Comparison of ENCODE assay signal across 11 cellular contexts in genomic region chr10:114518401-114519305, GRCh38.
A peak's percentile ranks its signal among the peaks of the same experiment; 100 is the strongest.
DNase-seq lines count a peak whose midpoint lies in the region; ATAC-seq, FAIRE-seq and TF ChIP-seq lines count a peak whose summit lies in the region.
"Had no signal": no experiment of that assay in that cellular context is flagged by ENCODE, and none has a peak within 500 bp of the region (broad histone marks: within the 10 kb centered on the region; RNA-seq: fewer than 3 reads in every experiment).

No MANE protein-coding gene starts in this region.

- TF ChIP-seq CTCF in Calu3 (IDR thresholded peaks at IDR 0.05; ENCODE audit: unreplicated experiment) (no peak), Loucy (conservative IDR thresholded peaks at IDR 0.05; ENCODE audit: low read length) (no peak), pancreas (IDR thresholded peaks at IDR 0.05) (no peak), SK-N-SH (IDR thresholded peaks at IDR 0.05) (no peak)

- H3K9me2 ChIP-seq in Loucy (replicated peaks; ENCODE audit: low read depth, low read length) = no peaks in the 10 kb centered on the region
- no peaks in the 10 kb centered on the region for H3K9me2 ChIP-seq in SK-N-SH

- H3K4me1 ChIP-seq in Loucy (ENCODE audit: insufficient read depth, low read length, poor library complexity, severe bottlenecking) (peaks cover 72% of the 10 kb centered on the region), pancreas (peaks cover 0 to 10% (median 4%) of the 10 kb centered on the region in 3 donors), SK-N-SH (ENCODE audit: control insufficient read depth in 1 of 2, insufficient read depth in 2 of 2, low read depth in 1 of 2, low read length in 1 of 2) (peaks cover 0 to 5% of the 10 kb centered on the region in 2 experiments; a peak in 2 of 4 replicates)
- H3K4me1 ChIP-seq in effector memory CD4-positive, alpha-beta T cell (ENCODE audit: control insufficient read depth, insufficient read depth, low read length, poor library complexity, severe bottlenecking) = peaks cover 51% of the 10 kb centered on the region

- H3K27me3 ChIP-seq in Loucy (ENCODE audit: insufficient read depth, low read length, poor library complexity, severe bottlenecking) = no peaks in the 10 kb centered on the region
- no peaks in the 10 kb centered on the region for H3K27me3 ChIP-seq in effector memory CD4-positive, alpha-beta T cell (replicated peaks; ENCODE audit: control insufficient read depth, insufficient read depth, low read length, poor library complexity, severe bottlenecking)
- no peaks in the 10 kb centered on the region for H3K27me3 ChIP-seq in pancreas
- no peaks in the 10 kb centered on the region for H3K27me3 ChIP-seq in SK-N-SH (ENCODE audit: insufficient read depth)

- peak overlapping the region; percentile 5 for H3K27ac ChIP-seq in effector memory CD4-positive, alpha-beta T cell (ENCODE audit: insufficient read depth, low read length, poor library complexity, severe bottlenecking)
- H3K27ac ChIP-seq in pancreas (peak overlapping the region in 3 of 4 donors; percentile 4 to 70 (median 68)), SK-N-SH (ENCODE audit: low read depth in 2 of 2, low read length in 1 of 2) (no peak overlapping the region)

- H2AFZ ChIP-seq in Loucy (ENCODE audit: low read length) (no peak overlapping the region), SK-N-SH (ENCODE audit: low read depth) (no peak overlapping the region)

- TSS peak; percentile 47 for BruUV-seq in Calu3 (replicated peaks; lab: Mats Ljungman, UMichigan)

- H3K4me1 Mint-ChIP-seq in Calu3 (ENCODE audit: low read depth, unreplicated experiment) = peaks cover 53% of the 10 kb centered on the region

- H4K20me1 ChIP-seq in Loucy (ENCODE audit: insufficient read depth, low read length, poor library complexity, severe bottlenecking) (peaks cover 46% of the 10 kb centered on the region), SK-N-SH (ENCODE audit: insufficient read depth) (no peaks in the 10 kb centered on the region)

- TF ChIP-seq RAD21 in SK-N-SH (IDR thresholded peaks at IDR 0.05; ENCODE audit: low read length) = no peak

- peak overlapping the region; percentile 18 for H3K4me3 Mint-ChIP-seq in Calu3 (ENCODE audit: low read depth, unreplicated experiment)

- intact Hi-C loops in Calu3 (cut with micrococcal nuclease; ENCODE audit: unreplicated experiment) = loop anchor here (1.0 kb wide), 1 partner anchor 11 kb away; no protein-coding TSS in a partner anchor
- intact Hi-C loops in pancreas (cut with DNase I) = no loop called here

- H3K27me3 Mint-ChIP-seq in Calu3 (ENCODE audit: unreplicated experiment) = no peaks in the 10 kb centered on the region

- H3K36me3 ChIP-seq in Loucy (ENCODE audit: insufficient read depth, low read length) (peaks cover 4% of the 10 kb centered on the region; the same call in 1 of the 2 replicates), pancreas (no peaks in the 10 kb centered on the region), SK-N-SH (replicated peaks in 1 of 2; ENCODE audit: control insufficient read depth in 1 of 2, insufficient read depth in 2 of 2, low read length in 1 of 2) (no peaks in the 10 kb centered on the region)
- no peaks in the 10 kb centered on the region for H3K36me3 ChIP-seq in effector memory CD4-positive, alpha-beta T cell (ENCODE audit: control insufficient read depth, insufficient read depth, low read length)

- DNase-seq in Calu3 (no peak), pancreas (no peak), SK-N-SH (no peak), middle frontal gyrus (ENCODE audit: extremely low spot score, low spot score) (no peak)
- no peak for DNase-seq in effector memory CD4-positive, alpha-beta T cell
- DNase-seq in activated CD8-positive, alpha-beta memory T cell treated with anti-CD3 and anti-CD28 coated beads for 24 hours = no peak
- DNase-seq: amniotic stem cell, GOT3 had no signal

- CTCF ChIA-PET in Calu3 (lab: Charles Lee) (interaction anchor here (0.5 to 1.4 kb wide), 6 partner anchors 8 to 600 kb away, joined by 3 to 7 read pairs (median 3); no protein-coding TSS in a partner anchor), SK-N-SH (lab: Yijun Ruan, JAX) (interaction anchor here (0.7 to 1.5 kb wide), 9 partner anchors 8 to 215 kb away, joined by 3 to 4 read pairs (median 3); no protein-coding TSS in a partner anchor)

- peak overlapping the region; percentile 95 for H3K27ac Mint-ChIP-seq in Calu3 (ENCODE audit: unreplicated experiment)

- no peaks in the 10 kb centered on the region for H3K9me3 Mint-ChIP-seq in Calu3 (ENCODE audit: low read depth, unreplicated experiment)

- H3K79me2 ChIP-seq in Loucy (ENCODE audit: insufficient read depth, low read length) (peaks cover 98% of the 10 kb centered on the region), SK-N-SH (ENCODE audit: insufficient read depth) (no peaks in the 10 kb centered on the region)

- ATAC-seq in pancreas (peak in 3 of 4 donors; percentile 10 to 15 (median 14)), GM19328 (IDR thresholded peaks at IDR 0.05; ENCODE audit: unreplicated experiment) (no peak)

- H3K4me2 ChIP-seq in Loucy (ENCODE audit: low read depth, low read length, poor library complexity, severe bottlenecking) = peak overlapping the region; percentile 9
- no peak overlapping the region for H3K4me2 ChIP-seq in SK-N-SH

- H3K4me3 ChIP-seq in Loucy (ENCODE audit: low read length, poor library complexity, severe bottlenecking) (no peak overlapping the region), pancreas (no peak overlapping the region), SK-N-SH (ENCODE audit: low read depth in 2 of 2, low read length in 1 of 2) (no peak overlapping the region)
- H3K4me3 ChIP-seq in effector memory CD4-positive, alpha-beta T cell (ENCODE audit: insufficient read depth, low read depth, low read length, poor library complexity, severe bottlenecking) = no peak overlapping the region

- H3F3A ChIP-seq in Loucy (ENCODE audit: low read depth) (no peaks in the 10 kb centered on the region), SK-N-SH (replicated peaks; ENCODE audit: insufficient read depth) (peaks cover 3% of the 10 kb centered on the region)

- WGBS in pancreas, 2 donors = 61 to 70% methylated on average over 4 of the region's 4 CpGs
- WGBS in SK-N-SH (ENCODE audit: low lambda C conversion rate) = 79% methylated on average over 4 of the region's 4 CpGs

- POLR2A ChIA-PET in SK-N-SH (lab: Yijun Ruan, JAX) = no interaction called here

- TF ChIP-seq EP300 in SK-N-SH (IDR thresholded peaks at IDR 0.05; ENCODE audit: borderline replicate concordance in 1 of 2, low read depth in 1 of 2, low read length in 1 of 2) = no peak

- H3K9ac ChIP-seq in Loucy (ENCODE audit: low read depth, low read length, poor library complexity, severe bottlenecking) (no peak overlapping the region), SK-N-SH (no peak overlapping the region)

- FAIRE-seq in pancreas (lab: Jason Lieb, UNC) = no peak
- FAIRE-seq: endothelial cell of umbilical vein had no signal

- peaks cover 38% of the 10 kb centered on the region for H3K36me3 Mint-ChIP-seq in Calu3 (ENCODE audit: insufficient read depth, unreplicated experiment)

- H3K9me3 ChIP-seq in Loucy (ENCODE audit: insufficient read depth, low read depth, low read length) (no peaks in the 10 kb centered on the region), pancreas (no peaks in the 10 kb centered on the region), SK-N-SH (no peaks in the 10 kb centered on the region)
- H3K9me3 ChIP-seq in effector memory CD4-positive, alpha-beta T cell (ENCODE audit: control insufficient read depth, low read length) = no peaks in the 10 kb centered on the region

TF ChIP-seq in SK-N-SH, 30 proteins besides CTCF, POLR2A, EP300 and RAD21 (continues in another document):
- no peak for TF ChIP-seq CHD2 (IDR thresholded peaks at IDR 0.05; ENCODE audit: low read length, partially characterized antibody)
- no peak for TF ChIP-seq NFIC (IDR thresholded peaks at IDR 0.05; ENCODE audit: borderline replicate concordance)
- TF ChIP-seq TEAD4 (IDR thresholded peaks at IDR 0.05; ENCODE audit: borderline replicate concordance, insufficient read depth) = no peak
- TF ChIP-seq SMC3 (IDR thresholded peaks at IDR 0.05; ENCODE audit: low read depth, low read length) = no peak
- TF ChIP-seq POLR2AphosphoS5 (IDR thresholded peaks at IDR 0.05; ENCODE audit: low read depth, low read length) = no peak
- TF ChIP-seq MAX (IDR thresholded peaks at IDR 0.05; ENCODE audit: low read depth) = no peak
- TF ChIP-seq YY1 (IDR thresholded peaks at IDR 0.05; ENCODE audit: low read depth) = no peak
- TF ChIP-seq RFX5 (IDR thresholded peaks at IDR 0.05; ENCODE audit: low read length) = no peak
- TF ChIP-seq IRF3 (IDR thresholded peaks at IDR 0.05; ENCODE audit: low read depth, low read length) = no peak
- no peak for TF ChIP-seq ZBTB33 (IDR thresholded peaks at IDR 0.05; ENCODE audit: borderline replicate concordance, low read depth)
- TF ChIP-seq GABPA (IDR thresholded peaks at IDR 0.05; ENCODE audit: low read depth) = no peak

Comparison
In these comparisons a context has a peak if more than half of its experiments do, and no peak if none do; other contexts are left out.
1. H3K27ac ChIP-seq: peak in effector memory CD4-positive, alpha-beta T cell (single experiment) and pancreas (3 of 4); none in SK-N-SH (0 of 2).